ENCODE assay signal across 8 cellular contexts in genomic region chrX:68685722-68686683, GRCh38. TPM values are rescaled to one million over a fixed set of nuclear protein-coding genes. Genes with fewer than 3 reads are reported as not detected.
DNase-seq lines count a peak whose midpoint lies in the region; ATAC-seq and TF ChIP-seq lines count a peak whose summit lies in the region.

No MANE protein-coding gene starts in this region.

- no peak overlapping the region for H3K27ac Mint-ChIP-seq in CD8-positive, alpha-beta T cell
- H3K27ac Mint-ChIP-seq in activated naive CD8-positive, alpha-beta T cell treated with anti-CD3 and anti-CD28 coated beads, Interleukin-2, amount 50 U/mL, for 24 hours, result no peak overlapping the region

- no peak for ATAC-seq in CD8-positive, alpha-beta T cell
- ATAC-seq in activated naive CD8-positive, alpha-beta T cell treated with anti-CD3 and anti-CD28 coated beads, Interleukin-2, amount 50 U/mL, for 24 hours, result peak; percentile 26
- ATAC-seq in stimulated activated naive CD8-positive, alpha-beta T cell treated with anti-CD3 and anti-CD28 coated beads, Interleukin-15, Interleukin-2, amounts not matched to agents 100 U/mL and 50 U/mL, for 24 hours, result peak; percentile 25
- ATAC-seq in GM18873 (IDR thresholded peaks at IDR 0.05; ENCODE audit: low FRiP score, unreplicated experiment), result no peak

- H3K9me3 ChIP-seq in CD8-positive, alpha-beta T cell (ENCODE audit: low read length), result no peaks in the 10 kb centered on the region
- H3K9me3 ChIP-seq in iPS-18c (ENCODE audit: control insufficient read depth, insufficient read depth, low read length), result peaks cover 10% of the 10 kb centered on the region

- no peaks in the 10 kb centered on the region for H3K36me3 Mint-ChIP-seq in CD8-positive, alpha-beta T cell
- no peaks in the 10 kb centered on the region for H3K36me3 Mint-ChIP-seq in activated naive CD8-positive, alpha-beta T cell treated with anti-CD3 and anti-CD28 coated beads, Interleukin-2, amount 50 U/mL, for 24 hours (ENCODE audit: low read depth)

- in situ Hi-C loops in KBM-7 (cut with MboI; ENCODE audit: low pct_unique_long_range_greater_than_20kb, low sequenced_read_pairs), result no loop called here

- H3K4me3 ChIP-seq in CD8-positive, alpha-beta T cell (ENCODE audit: low read depth, low read length), result no peak overlapping the region
- peak overlapping the region; percentile 43; the same call in 1 of the 2 replicates for H3K4me3 ChIP-seq in iPS-18c (ENCODE audit: insufficient read depth, low read depth, low read length)

- intact Hi-C loops in CD8-positive, alpha-beta T cell (cut with DNase I, micrococcal nuclease), result no loop called here

- H3K9me3 Mint-ChIP-seq in CD8-positive, alpha-beta T cell, result no peaks in the 10 kb centered on the region
- no peaks in the 10 kb centered on the region for H3K9me3 Mint-ChIP-seq in activated naive CD8-positive, alpha-beta T cell treated with anti-CD3 and anti-CD28 coated beads, Interleukin-2, amount 50 U/mL, for 24 hours

- no peak for DNase-seq in CD8-positive, alpha-beta T cell
- DNase-seq in KBM-7 (peak; percentile 87), GM19238 (ENCODE audit: insufficient read length, low spot score) (no peak), NCI-H187 (lab: John Stamatoyannopoulos, UW) (no peak)
- DNase-seq in activated naive CD8-positive, alpha-beta T cell treated with anti-CD3 and anti-CD28 coated beads, Interleukin-2, amount 50 U/mL, for 24 hours, result peak; percentile 19
- peak; percentile 32 for DNase-seq in stimulated activated naive CD8-positive, alpha-beta T cell treated with anti-CD3 and anti-CD28 coated beads, Interleukin-15, Interleukin-2, amounts not matched to agents 100 U/mL and 50 U/mL, for 24 hours

- CTCF ChIA-PET in CD8-positive, alpha-beta T cell (lab: Charles Lee), result no interaction called here

- no peak for TF ChIP-seq CTCF in CD8-positive, alpha-beta T cell (IDR thresholded peaks at IDR 0.05)

- H3K4me3 Mint-ChIP-seq in CD8-positive, alpha-beta T cell, result peak overlapping the region; percentile 63
- H3K4me3 Mint-ChIP-seq in activated naive CD8-positive, alpha-beta T cell treated with anti-CD3 and anti-CD28 coated beads, Interleukin-2, amount 50 U/mL, for 24 hours, result peak overlapping the region; percentile 64

- H3K27ac ChIP-seq in CD8-positive, alpha-beta T cell (ENCODE audit: low read depth, low read length), result no peak overlapping the region

- H3K36me3 ChIP-seq in CD8-positive, alpha-beta T cell (ENCODE audit: insufficient read depth, low read length), result no peaks in the 10 kb centered on the region

- H3K27me3 ChIP-seq in CD8-positive, alpha-beta T cell (ENCODE audit: insufficient read depth, low read length), result no peaks in the 10 kb centered on the region

- POLR2A ChIA-PET in CD8-positive, alpha-beta T cell (lab: Charles Lee), result no interaction called here

- H3K4me1 ChIP-seq in CD8-positive, alpha-beta T cell (ENCODE audit: insufficient read depth, low read length), result no peaks in the 10 kb centered on the region

- H3K4me1 Mint-ChIP-seq in CD8-positive, alpha-beta T cell (ENCODE audit: low read depth), result peaks cover 8% of the 10 kb centered on the region
- H3K4me1 Mint-ChIP-seq in activated naive CD8-positive, alpha-beta T cell treated with anti-CD3 and anti-CD28 coated beads, Interleukin-2, amount 50 U/mL, for 24 hours, result peaks cover 26% of the 10 kb centered on the region

- peaks cover 14% of the 10 kb centered on the region for H3K27me3 Mint-ChIP-seq in CD8-positive, alpha-beta T cell (ENCODE audit: low read depth)
- peaks cover 14% of the 10 kb centered on the region for H3K27me3 Mint-ChIP-seq in activated naive CD8-positive, alpha-beta T cell treated with anti-CD3 and anti-CD28 coated beads, Interleukin-2, amount 50 U/mL, for 24 hours

RNA-seq across cellular contexts. Expression of gene STARD8, which starts 38.5 kb away (rescaled TPM):
- total RNA-seq in CD8-positive, alpha-beta T cell, result not detected

Comparison
In these comparisons a context has a peak if more than half of its experiments do, and no peak if none do; other contexts are left out.
1. ATAC-seq: peak in activated naive CD8-positive, alpha-beta T cell treated with anti-CD3 and anti-CD28 coated beads, Interleukin-2, amount 50 U/mL, for 24 hours (single experiment) and stimulated activated naive CD8-positive, alpha-beta T cell treated with anti-CD3 and anti-CD28 coated beads, Interleukin-15, Interleukin-2, amounts not matched to agents 100 U/mL and 50 U/mL, for 24 hours (single experiment); none in CD8-positive, alpha-beta T cell (single experiment) and GM18873 (single experiment).
2. DNase-seq: peak in KBM-7 (single experiment), activated naive CD8-positive, alpha-beta T cell treated with anti-CD3 and anti-CD28 coated beads, Interleukin-2, amount 50 U/mL, for 24 hours (single experiment) and stimulated activated naive CD8-positive, alpha-beta T cell treated with anti-CD3 and anti-CD28 coated beads, Interleukin-15, Interleukin-2, amounts not matched to agents 100 U/mL and 50 U/mL, for 24 hours (single experiment); none in CD8-positive, alpha-beta T cell (0 of 7), GM19238 (single experiment) and NCI-H187 (0 of 2).